ENCODE assay signal across 1 cellular context in genomic region chr1:19460535-19461351, GRCh38.
TF ChIP-seq lines count a peak whose summit lies in the region.

No MANE protein-coding gene starts in this region.

TF ChIP-seq in IMR-90, 13 proteins besides CTCF, POLR2A, EP300 and RAD21:
- TF ChIP-seq BHLHE40 (IDR thresholded peaks at IDR 0.05; ENCODE audit: low read depth, low read length) (no peak), MXI1 (IDR thresholded peaks at IDR 0.05; ENCODE audit: borderline replicate concordance, low read depth, low read length) (no peak), RFX5 (IDR thresholded peaks at IDR 0.05; ENCODE audit: low read depth, low read length) (no peak), MAFK (IDR thresholded peaks at IDR 0.05; ENCODE audit: low read depth, low read length) (no peak), CEBPB (IDR thresholded peaks at IDR 0.05; ENCODE audit: low read depth, low read length) (no peak), FOS (IDR thresholded peaks at IDR 0.05; ENCODE audit: low read depth, low read length) (no peak), NFE2L2 (IDR thresholded peaks at IDR 0.05; ENCODE audit: low read depth, low read length) (no peak), RCOR1 (IDR thresholded peaks at IDR 0.05; ENCODE audit: insufficient replicate concordance, low read length) (no peak), MAZ (IDR thresholded peaks at IDR 0.05; ENCODE audit: borderline replicate concordance, low read depth, low read length) (no peak), CHD1 (IDR thresholded peaks at IDR 0.05; ENCODE audit: low read depth, low read length) (no peak), SMC3 (IDR thresholded peaks at IDR 0.05; ENCODE audit: low read depth, low read length) (no peak)
- TF ChIP-seq, protein P1, sequence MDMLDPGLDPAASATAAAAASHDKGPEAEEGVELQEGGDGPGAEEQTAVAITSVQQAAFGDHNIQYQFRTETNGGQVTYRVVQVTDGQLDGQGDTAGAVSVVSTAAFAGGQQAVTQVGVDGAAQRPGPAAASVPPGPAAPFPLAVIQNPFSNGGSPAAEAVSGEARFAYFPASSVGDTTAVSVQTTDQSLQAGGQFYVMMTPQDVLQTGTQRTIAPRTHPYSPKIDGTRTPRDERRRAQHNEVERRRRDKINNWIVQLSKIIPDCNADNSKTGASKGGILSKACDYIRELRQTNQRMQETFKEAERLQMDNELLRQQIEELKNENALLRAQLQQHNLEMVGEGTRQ (IDR thresholded peaks at IDR 0.05; ENCODE audit: low read depth, low read length) = no peak
- TF ChIP-seq, protein P2, sequence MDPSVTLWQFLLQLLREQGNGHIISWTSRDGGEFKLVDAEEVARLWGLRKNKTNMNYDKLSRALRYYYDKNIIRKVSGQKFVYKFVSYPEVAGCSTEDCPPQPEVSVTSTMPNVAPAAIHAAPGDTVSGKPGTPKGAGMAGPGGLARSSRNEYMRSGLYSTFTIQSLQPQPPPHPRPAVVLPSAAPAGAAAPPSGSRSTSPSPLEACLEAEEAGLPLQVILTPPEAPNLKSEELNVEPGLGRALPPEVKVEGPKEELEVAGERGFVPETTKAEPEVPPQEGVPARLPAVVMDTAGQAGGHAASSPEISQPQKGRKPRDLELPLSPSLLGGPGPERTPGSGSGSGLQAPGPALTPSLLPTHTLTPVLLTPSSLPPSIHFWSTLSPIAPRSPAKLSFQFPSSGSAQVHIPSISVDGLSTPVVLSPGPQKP (IDR thresholded peaks at IDR 0.05; ENCODE audit: borderline replicate concordance, low read depth, low read length) = no peak
